Comparison of ENCODE assay signal across 5 cellular contexts in genomic region chr14:105368032-105368417, GRCh38. TPM values are rescaled to one million over a fixed set of nuclear protein-coding genes. Genes with fewer than 3 reads are reported as not detected.
"Had no signal": no experiment of that assay in that cellular context is flagged by ENCODE, and none has a peak within 500 bp of the region (broad histone marks: within the 10 kb centered on the region; RNA-seq: fewer than 3 reads in every experiment).

No MANE protein-coding gene starts in this region.

- H3K4me3 ChIP-seq: GM23338 had no signal

- H3K4me3 Mint-ChIP-seq: GM23338, H9, IgD-negative memory B cell had no signal

- ATAC-seq: GM23338 had no signal

- H3K27ac Mint-ChIP-seq: GM23338, H9, IgD-negative memory B cell had no signal

- H3K36me3 Mint-ChIP-seq: IgD-negative memory B cell had no signal

- DNase-seq: H9, HCEC 1CT had no signal

- H3K9me3 Mint-ChIP-seq: IgD-negative memory B cell had no signal

- H3K4me2 ChIP-seq: GM23338 had no signal

RNA-seq across cellular contexts. Expression of gene TEX22, which starts 30.3 kb away (rescaled TPM):
- total RNA-seq: HT-29 had no signal
